In the genomic region with DNA sequence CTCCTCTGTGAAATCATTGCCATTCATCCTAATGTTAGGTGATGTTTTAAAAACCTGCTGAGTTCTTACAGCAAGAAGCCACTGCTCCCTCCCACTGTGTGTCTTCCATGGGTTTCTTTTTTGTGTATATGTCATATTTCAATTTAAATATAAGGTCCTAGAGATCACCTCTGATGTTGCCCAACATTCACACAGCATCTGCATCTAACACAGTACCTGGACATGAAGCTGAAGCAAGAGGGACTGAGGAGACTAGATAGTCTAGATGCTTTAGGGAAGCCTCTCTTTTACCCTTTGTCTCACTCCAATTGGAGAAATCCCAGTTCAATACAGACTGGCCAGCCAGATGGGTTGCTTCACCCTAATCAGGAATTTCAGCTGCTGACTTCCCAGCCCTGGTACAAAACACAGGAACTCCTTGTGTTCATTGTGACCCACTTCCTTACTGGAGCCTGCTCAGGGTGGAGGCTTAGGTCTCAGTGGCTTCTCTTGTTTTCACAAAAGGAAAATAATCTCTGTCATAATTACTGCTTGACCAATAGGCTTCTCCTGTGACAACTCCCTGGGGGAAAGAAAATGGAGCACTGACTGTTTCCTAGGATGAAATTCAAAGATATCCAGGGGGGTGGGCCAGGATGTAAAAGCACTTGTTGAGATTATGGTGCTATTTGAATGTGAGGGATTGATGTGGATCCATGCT, we compare ENCODE assay signal across 9 cellular contexts. TPM values are rescaled to one million over a fixed set of nuclear protein-coding genes. Genes with fewer than 3 reads are reported as not detected.
DNase-seq lines count a peak whose midpoint lies in the region; ATAC-seq and TF ChIP-seq lines count a peak whose summit lies in the region.
"Had no signal": no experiment of that assay in that cellular context is flagged by ENCODE, and none has a peak within 500 bp of the region (broad histone marks: within the 10 kb centered on the region; RNA-seq: fewer than 3 reads in every experiment).

No MANE protein-coding gene starts in this region.

- H3K36me3 ChIP-seq in left lung: no peaks in the 10 kb centered on the region
- no peaks in the 10 kb centered on the region for H3K36me3 ChIP-seq in thyroid gland
- H3K36me3 ChIP-seq in GM23248 (ENCODE audit: low read depth): no peaks in the 10 kb centered on the region

- intact Hi-C loops in activated CD4-positive, alpha-beta T cell treated with anti-CD3 and anti-CD28 coated beads, Interleukin-2, amount 10 ng/mL, durations not matched to agents 24 days and 14 days (cut with micrococcal nuclease): loop anchor here (10.0 kb wide), 2 partner anchors 302 to 978 kb away; partner anchors contain the start of genes ATP2B4, PPP1R12B and UBE2T
- intact Hi-C loops in left lung (cut with DNase I): no loop called here
- intact Hi-C loops in thyroid gland (cut with DNase I): no loop called here

- no peak for TF ChIP-seq CTCF in left lung (IDR thresholded peaks at IDR 0.05)
- TF ChIP-seq CTCF in thyroid gland (IDR thresholded peaks at IDR 0.05): no peak

- no peaks in the 10 kb centered on the region for H3K9me3 ChIP-seq in left lung
- no peaks in the 10 kb centered on the region for H3K9me3 ChIP-seq in thyroid gland
- no peaks in the 10 kb centered on the region for H3K9me3 ChIP-seq in GM23248 (ENCODE audit: low read depth)

- CTCF ChIA-PET in activated CD8-positive, alpha-beta T cell treated with anti-CD3 and anti-CD28 coated beads, Interleukin-2, amount 10 ng/mL, durations not matched to agents 7 days and 5 days (lab: Charles Lee): interaction anchor here (1.0 to 9.7 kb wide), 8 partner anchors 13 to 164 kb away, joined by 3 to 306 read pairs (median 80); partner anchors contain the start of gene BTG2

- H3K4me3 ChIP-seq in left lung (no peak overlapping the region), thyroid gland (replicated peaks in 1 of 3) (no peak overlapping the region), GM23248 (no peak overlapping the region)

- H3K9me2 ChIP-seq in GM23248 (ENCODE audit: insufficient read depth): no peaks in the 10 kb centered on the region

- no peak for DNase-seq in activated CD4-positive, alpha-beta T cell treated with anti-CD3 and anti-CD28 coated beads, Interleukin-2, amount 10 ng/mL, durations not matched to agents 24 days and 14 days
- DNase-seq in activated CD4-positive, alpha-beta T cell treated with anti-CD3 and anti-CD28 coated beads for 4 hours: no peak
- DNase-seq in activated CD8-positive, alpha-beta T cell treated with anti-CD3 and anti-CD28 coated beads, Interleukin-2, amount 10 ng/mL, durations not matched to agents 7 days and 5 days: no peak
- DNase-seq in left lung (no peak), thyroid gland (peak in 1 of 2 donors; percentile 21), GF-D8 (lab: John Stamatoyannopoulos, UW) (no peak), GM23248 (no peak)
- DNase-seq in stimulated activated naive CD8-positive, alpha-beta T cell treated with anti-CD3 and anti-CD28 coated beads, Interleukin-15, Interleukin-2, amounts not matched to agents 100 U/mL and 50 U/mL, for 24 hours: no peak
- DNase-seq: activated naive CD4-positive, alpha-beta T cell had no signal

- ATAC-seq in activated CD8-positive, alpha-beta T cell treated with anti-CD3 and anti-CD28 coated beads, Interleukin-2, amount 10 ng/mL, durations not matched to agents 7 days and 5 days: no peak
- ATAC-seq in left lung: no peak
- ATAC-seq in stimulated activated naive CD8-positive, alpha-beta T cell treated with anti-CD3 and anti-CD28 coated beads, Interleukin-15, Interleukin-2, amounts not matched to agents 100 U/mL and 50 U/mL, for 24 hours: no peak

- no peaks in the 10 kb centered on the region for H3K79me2 ChIP-seq in GM23248 (ENCODE audit: insufficient read depth)

- H3K4me3 Mint-ChIP-seq in activated CD4-positive, alpha-beta T cell treated with anti-CD3 and anti-CD28 coated beads, Interleukin-2, amount 10 ng/mL, durations not matched to agents 24 days and 14 days: peak overlapping the region; percentile 30
- no peak overlapping the region for H3K4me3 Mint-ChIP-seq in activated CD8-positive, alpha-beta T cell treated with anti-CD3 and anti-CD28 coated beads, Interleukin-2, amount 10 ng/mL, durations not matched to agents 7 days and 5 days

- no peaks in the 10 kb centered on the region for H3K27me3 ChIP-seq in left lung
- no peaks in the 10 kb centered on the region for H3K27me3 ChIP-seq in thyroid gland
- H3K27me3 ChIP-seq in GM23248 (replicated peaks; ENCODE audit: insufficient read depth): peaks cover 53% of the 10 kb centered on the region

- no peak overlapping the region for H3K4me2 ChIP-seq in GM23248 (ENCODE audit: unreplicated experiment)

- no peaks in the 10 kb centered on the region for H3F3A ChIP-seq in GM23248 (ENCODE audit: insufficient read depth)

- H3K27ac ChIP-seq in left lung (peak overlapping the region; percentile 97), thyroid gland (peak overlapping the region; percentile 85 to 97 (median 93)), GM23248 (no peak overlapping the region)

- POLR2A ChIA-PET in activated CD8-positive, alpha-beta T cell treated with anti-CD3 and anti-CD28 coated beads, Interleukin-2, amount 10 ng/mL, durations not matched to agents 7 days and 5 days (lab: Charles Lee): interaction anchor here (1.1 to 9.5 kb wide), 3 partner anchors 33 to 442 kb away, joined by 3 to 234 read pairs (median 81); partner anchors contain the start of gene LAX1

- H3K4me1 ChIP-seq in left lung: peaks cover 61 to 75% of the 10 kb centered on the region in 2 donors
- peaks cover 69 to 74% of the 10 kb centered on the region in 2 donors for H3K4me1 ChIP-seq in thyroid gland
- H3K4me1 ChIP-seq in GM23248 (ENCODE audit: insufficient read depth): no peaks in the 10 kb centered on the region

- H3K9me3 Mint-ChIP-seq in activated CD4-positive, alpha-beta T cell treated with anti-CD3 and anti-CD28 coated beads, Interleukin-2, amount 10 ng/mL, durations not matched to agents 24 days and 14 days: no peaks in the 10 kb centered on the region
- no peaks in the 10 kb centered on the region for H3K9me3 Mint-ChIP-seq in activated CD8-positive, alpha-beta T cell treated with anti-CD3 and anti-CD28 coated beads, Interleukin-2, amount 10 ng/mL, durations not matched to agents 7 days and 5 days (ENCODE audit: insufficient read depth)

- peak overlapping the region; percentile 23 for H3K27ac Mint-ChIP-seq in activated CD4-positive, alpha-beta T cell treated with anti-CD3 and anti-CD28 coated beads, Interleukin-2, amount 10 ng/mL, durations not matched to agents 24 days and 14 days
- H3K27ac Mint-ChIP-seq in activated CD8-positive, alpha-beta T cell treated with anti-CD3 and anti-CD28 coated beads, Interleukin-2, amount 10 ng/mL, durations not matched to agents 7 days and 5 days: peak overlapping the region; percentile 62

- H3K9ac ChIP-seq in GM23248: no peak overlapping the region

- peak in 1 of 2 donors; percentile 9 for TF ChIP-seq POLR2A in thyroid gland (IDR thresholded peaks at IDR 0.05)

- in situ Hi-C loops in GM23248 (cut with MboI): no loop called here

- H3K27me3 Mint-ChIP-seq in activated CD4-positive, alpha-beta T cell treated with anti-CD3 and anti-CD28 coated beads, Interleukin-2, amount 10 ng/mL, durations not matched to agents 24 days and 14 days: no peaks in the 10 kb centered on the region
- peaks cover under 1% of the 10 kb centered on the region for H3K27me3 Mint-ChIP-seq in activated CD8-positive, alpha-beta T cell treated with anti-CD3 and anti-CD28 coated beads, Interleukin-2, amount 10 ng/mL, durations not matched to agents 7 days and 5 days (ENCODE audit: low read depth)

- H3K36me3 Mint-ChIP-seq in activated CD4-positive, alpha-beta T cell treated with anti-CD3 and anti-CD28 coated beads, Interleukin-2, amount 10 ng/mL, durations not matched to agents 24 days and 14 days (ENCODE audit: low read depth): peaks cover 5% of the 10 kb centered on the region
- no peaks in the 10 kb centered on the region for H3K36me3 Mint-ChIP-seq in activated CD8-positive, alpha-beta T cell treated with anti-CD3 and anti-CD28 coated beads, Interleukin-2, amount 10 ng/mL, durations not matched to agents 7 days and 5 days (ENCODE audit: low read depth)

- H3K4me1 Mint-ChIP-seq in activated CD4-positive, alpha-beta T cell treated with anti-CD3 and anti-CD28 coated beads, Interleukin-2, amount 10 ng/mL, durations not matched to agents 24 days and 14 days: peaks cover 79% of the 10 kb centered on the region
- peaks cover 77% of the 10 kb centered on the region for H3K4me1 Mint-ChIP-seq in activated CD8-positive, alpha-beta T cell treated with anti-CD3 and anti-CD28 coated beads, Interleukin-2, amount 10 ng/mL, durations not matched to agents 7 days and 5 days (ENCODE audit: low read depth)

- no peaks in the 10 kb centered on the region for H4K20me1 ChIP-seq in GM23248 (ENCODE audit: insufficient read depth)

- H2AFZ ChIP-seq in GM23248: no peak overlapping the region

RNA-seq across cellular contexts. Expression of gene BTG2, which starts 17.3 kb away (rescaled TPM):
- 106 and 108 TPM in 2 replicates for total RNA-seq in activated CD4-positive, alpha-beta T cell treated with anti-CD3 and anti-CD28 coated beads, Interleukin-2, amount 10 ng/mL, durations not matched to agents 24 days and 14 days
- total RNA-seq in activated CD8-positive, alpha-beta T cell treated with anti-CD3 and anti-CD28 coated beads, Interleukin-2, amount 10 ng/mL, durations not matched to agents 7 days and 5 days: 10 to 100 TPM; 58.6 to 58.9 TPM
- 10 to 100 TPM; 56.2 to 84.8 TPM for total RNA-seq in left lung
- total RNA-seq in thyroid gland: 10 to 100 TPM; 41.9 to 82.1 (median 51.9) TPM
- total RNA-seq in GM23248 (2014; rRNA removed; shearing (Covaris generic)): 5.0 and 7.8 TPM in 2 replicates
- 7.5 and 7.9 TPM in 2 replicates for polyA plus RNA-seq in GM23248 (2016; fragmentation: Nextera tagmentation; extraction: Ambion mirVana)

RNA-seq across cellular contexts. Expression of gene FMOD, which starts 28.3 kb away (rescaled TPM):
- total RNA-seq in activated CD4-positive, alpha-beta T cell treated with anti-CD3 and anti-CD28 coated beads, Interleukin-2, amount 10 ng/mL, durations not matched to agents 24 days and 14 days: 1.4 and 1.9 TPM in 2 replicates
- not detected for total RNA-seq in activated CD8-positive, alpha-beta T cell treated with anti-CD3 and anti-CD28 coated beads, Interleukin-2, amount 10 ng/mL, durations not matched to agents 7 days and 5 days
- total RNA-seq in left lung (10 to 100 TPM; 36.6 to 59.8 TPM), thyroid gland (100 to 1,000 TPM in 3 of 4 donors, 10 to 100 TPM in 1; 67.7 to 173 (median 111) TPM)
- 12.1 and 14.6 TPM in 2 replicates for total RNA-seq in GM23248 (2014; rRNA removed; shearing (Covaris generic))
- 11.2 and 11.4 TPM in 2 replicates for polyA plus RNA-seq in GM23248 (2016; fragmentation: Nextera tagmentation; extraction: Ambion mirVana)
